Comparison of ENCODE assay signal across 8 cellular contexts in genomic region chr7:103075337-103075918, GRCh38. TPM values are rescaled to one million over a fixed set of nuclear protein-coding genes. Genes with fewer than 3 reads are reported as not detected.
DNase-seq lines count a peak whose midpoint lies in the region; ATAC-seq and TF ChIP-seq lines count a peak whose summit lies in the region.

No MANE protein-coding gene starts in this region.

- no peaks in the 10 kb centered on the region for H3K9me3 ChIP-seq in CD8-positive, alpha-beta memory T cell (ENCODE audit: low read length)
- H3K9me3 ChIP-seq in RWPE2 (ENCODE audit: severe bottlenecking) (no peaks in the 10 kb centered on the region), suprapubic skin (no peaks in the 10 kb centered on the region)

- POLR2A ChIA-PET in CD8-positive, alpha-beta memory T cell (lab: Charles Lee) = interaction anchor here (0.6 to 1.5 kb wide), 4 partner anchors 9 to 327 kb away, joined by 4 read pairs; partner anchors contain the start of gene FAM185A

- no peak for TF ChIP-seq POLR2A in suprapubic skin (IDR thresholded peaks at IDR 0.05)

- H3K4me3 ChIP-seq in CD8-positive, alpha-beta memory T cell (ENCODE audit: low read length) = peak overlapping the region; percentile 82
- H3K4me3 ChIP-seq in HL-60 (replicated peaks; ENCODE audit: insufficient read depth, low read length) (peak overlapping the region; percentile 79), RWPE2 (ENCODE audit: severe bottlenecking) (peak overlapping the region; percentile 98), suprapubic skin (peak overlapping the region; percentile 79)

- peaks cover 37 to 54% (median 50%) of the 10 kb centered on the region in 3 donors for H3K4me1 Mint-ChIP-seq in CD8-positive, alpha-beta memory T cell
- H3K4me1 Mint-ChIP-seq in activated naive CD4-positive, alpha-beta T cell treated with anti-CD3 and anti-CD28 coated beads, Interleukin-2, amount 10 ng/mL, durations not matched to agents 7 days and 5 days = peaks cover 28% of the 10 kb centered on the region

- peaks cover 0 to 22% (median 4%) of the 10 kb centered on the region in 3 donors for H3K36me3 Mint-ChIP-seq in CD8-positive, alpha-beta memory T cell
- H3K36me3 Mint-ChIP-seq in activated naive CD4-positive, alpha-beta T cell treated with anti-CD3 and anti-CD28 coated beads, Interleukin-2, amount 10 ng/mL, durations not matched to agents 7 days and 5 days = peaks cover 9% of the 10 kb centered on the region

- no peaks in the 10 kb centered on the region for H3K36me3 ChIP-seq in CD8-positive, alpha-beta memory T cell (ENCODE audit: insufficient read depth, low read length)
- H3K36me3 ChIP-seq in RWPE2 (ENCODE audit: low read depth) = peaks cover 4% of the 10 kb centered on the region; the same call in 1 of the 2 replicates
- H3K36me3 ChIP-seq in suprapubic skin = no peaks in the 10 kb centered on the region

- peak in 4 of 5 donors; percentile 50 to 83 (median 62) for DNase-seq in CD8-positive, alpha-beta memory T cell
- peak; percentile 87 for DNase-seq in GM20000 (ENCODE audit: low spot score)
- peak in 1 of 2 experiments; percentile 38 for DNase-seq in HL-60 (ENCODE audit: low read depth in 1 of 2, low spot score in 1 of 2)
- DNase-seq in RWPE2 (ENCODE audit: low spot score) = peak; percentile 54
- peak; percentile 78 for DNase-seq in activated naive CD4-positive, alpha-beta T cell treated with anti-CD3 and anti-CD28 coated beads, Interleukin-2, amount 10 ng/mL, durations not matched to agents 7 days and 5 days
- peak; percentile 66 for DNase-seq in germinal center (ENCODE audit: low spot score)
- DNase-seq in omental fat pad (ENCODE audit: low spot score) = peak; percentile 61
- DNase-seq in suprapubic skin (ENCODE audit: low spot score in 2 of 2) = peak; percentile 75 to 82

- TF ChIP-seq EP300 in suprapubic skin (IDR thresholded peaks at IDR 0.05) = no peak

- 4% methylated on average over 9 of the region's 36 CpGs for WGBS in suprapubic skin

- peak overlapping the region; percentile 88 to 97 (median 96) for H3K27ac Mint-ChIP-seq in CD8-positive, alpha-beta memory T cell
- H3K27ac Mint-ChIP-seq in activated naive CD4-positive, alpha-beta T cell treated with anti-CD3 and anti-CD28 coated beads, Interleukin-2, amount 10 ng/mL, durations not matched to agents 7 days and 5 days = peak overlapping the region; percentile 94

- H3K9me3 Mint-ChIP-seq in CD8-positive, alpha-beta memory T cell = no peaks in the 10 kb centered on the region
- H3K9me3 Mint-ChIP-seq in activated naive CD4-positive, alpha-beta T cell treated with anti-CD3 and anti-CD28 coated beads, Interleukin-2, amount 10 ng/mL, durations not matched to agents 7 days and 5 days = no peaks in the 10 kb centered on the region

- H3K4me1 ChIP-seq in CD8-positive, alpha-beta memory T cell (ENCODE audit: insufficient read depth, low read length) = peaks cover 23% of the 10 kb centered on the region
- H3K4me1 ChIP-seq in RWPE2 (ENCODE audit: insufficient read depth, poor library complexity, severe bottlenecking) = no peaks in the 10 kb centered on the region
- peaks cover 24% of the 10 kb centered on the region for H3K4me1 ChIP-seq in suprapubic skin

- H3K27ac ChIP-seq in CD8-positive, alpha-beta memory T cell (ENCODE audit: low read depth, low read length) = peak overlapping the region; percentile 78
- H3K27ac ChIP-seq in HL-60 (replicated peaks) (peak overlapping the region; percentile 76), RWPE2 (ENCODE audit: poor library complexity, severe bottlenecking) (peak overlapping the region; percentile 74), suprapubic skin (peak overlapping the region; percentile 97)

- CTCF ChIA-PET in CD8-positive, alpha-beta memory T cell (lab: Charles Lee) = interaction anchor here (1.1 to 4.0 kb wide), 6 partner anchors 9 to 73 kb away, joined by 3 to 19 read pairs (median 4); partner anchors contain the start of gene NAPEPLD
- CTCF ChIA-PET in activated naive CD4-positive, alpha-beta T cell treated with anti-CD3 and anti-CD28 coated beads, Interleukin-2, amount 10 ng/mL, durations not matched to agents 7 days and 5 days (lab: Charles Lee) = interaction anchor here (1.0 to 2.6 kb wide), 3 partner anchors 9 to 33 kb away, joined by 3 to 12 read pairs (median 6); no protein-coding TSS in a partner anchor

- TF ChIP-seq CTCF in GM20000 (IDR thresholded peaks at IDR 0.05; ENCODE audit: extremely low read depth, missing control alignments) = no peak
- no peak for TF ChIP-seq CTCF in HL-60 (IDR thresholded peaks at IDR 0.05; ENCODE audit: insufficient read depth, low read length)
- no peak for TF ChIP-seq CTCF in RWPE2 (IDR thresholded peaks at IDR 0.05; ENCODE audit: poor library complexity, severe bottlenecking)
- no peak for TF ChIP-seq CTCF in omental fat pad (IDR thresholded peaks at IDR 0.05)
- no peak for TF ChIP-seq CTCF in suprapubic skin (IDR thresholded peaks at IDR 0.05)

- H3K27me3 Mint-ChIP-seq in CD8-positive, alpha-beta memory T cell = no peaks in the 10 kb centered on the region
- H3K27me3 Mint-ChIP-seq in activated naive CD4-positive, alpha-beta T cell treated with anti-CD3 and anti-CD28 coated beads, Interleukin-2, amount 10 ng/mL, durations not matched to agents 7 days and 5 days = no peaks in the 10 kb centered on the region

- H3K4me3 Mint-ChIP-seq in CD8-positive, alpha-beta memory T cell = peak overlapping the region; percentile 94 to 100 (median 95)
- H3K4me3 Mint-ChIP-seq in activated naive CD4-positive, alpha-beta T cell treated with anti-CD3 and anti-CD28 coated beads, Interleukin-2, amount 10 ng/mL, durations not matched to agents 7 days and 5 days = peak overlapping the region; percentile 96

- peak; percentile 52 for ATAC-seq in RWPE2 (ENCODE audit: low read depth)
- peak; percentile 77 for ATAC-seq in omental fat pad (ENCODE audit: low FRiP score)

- no peaks in the 10 kb centered on the region for H3K27me3 ChIP-seq in CD8-positive, alpha-beta memory T cell (ENCODE audit: insufficient read depth, low read length, poor library complexity, severe bottlenecking)
- no peaks in the 10 kb centered on the region for H3K27me3 ChIP-seq in HL-60 (ENCODE audit: insufficient read depth, poor library complexity, severe bottlenecking)
- no peaks in the 10 kb centered on the region for H3K27me3 ChIP-seq in RWPE2 (ENCODE audit: insufficient read depth, poor library complexity, severe bottlenecking)
- no peaks in the 10 kb centered on the region for H3K27me3 ChIP-seq in suprapubic skin

RNA-seq across cellular contexts. Expression of gene ARMC10, which starts 0.5 kb away (rescaled TPM):
- total RNA-seq in CD8-positive, alpha-beta memory T cell = 10 to 100 TPM; 56.6 to 57.3 TPM
- polyA plus RNA-seq in CD8-positive, alpha-beta memory T cell = 44.1 TPM
- total RNA-seq in omental fat pad (10 to 100 TPM; 28.7 to 44.0 (median 33.9) TPM), suprapubic skin (10 to 100 TPM; 37.2 to 60.0 (median 50.0) TPM)

RNA-seq across cellular contexts. Expression of gene FBXL13, which starts 0.8 kb away (rescaled TPM):
- total RNA-seq in CD8-positive, alpha-beta memory T cell = under 1 TPM; 0.62 to 0.66 TPM
- 0.43 TPM for polyA plus RNA-seq in CD8-positive, alpha-beta memory T cell
- 1 to 10 TPM; 2.1 to 4.9 (median 3.4) TPM for total RNA-seq in omental fat pad
- 1 to 10 TPM in 1 of 4 donors, under 1 TPM in 3; 0.30 to 1.4 (median 0.81) TPM for total RNA-seq in suprapubic skin
